19 cellular contexts compared by ENCODE assay signal in the genomic region with DNA sequence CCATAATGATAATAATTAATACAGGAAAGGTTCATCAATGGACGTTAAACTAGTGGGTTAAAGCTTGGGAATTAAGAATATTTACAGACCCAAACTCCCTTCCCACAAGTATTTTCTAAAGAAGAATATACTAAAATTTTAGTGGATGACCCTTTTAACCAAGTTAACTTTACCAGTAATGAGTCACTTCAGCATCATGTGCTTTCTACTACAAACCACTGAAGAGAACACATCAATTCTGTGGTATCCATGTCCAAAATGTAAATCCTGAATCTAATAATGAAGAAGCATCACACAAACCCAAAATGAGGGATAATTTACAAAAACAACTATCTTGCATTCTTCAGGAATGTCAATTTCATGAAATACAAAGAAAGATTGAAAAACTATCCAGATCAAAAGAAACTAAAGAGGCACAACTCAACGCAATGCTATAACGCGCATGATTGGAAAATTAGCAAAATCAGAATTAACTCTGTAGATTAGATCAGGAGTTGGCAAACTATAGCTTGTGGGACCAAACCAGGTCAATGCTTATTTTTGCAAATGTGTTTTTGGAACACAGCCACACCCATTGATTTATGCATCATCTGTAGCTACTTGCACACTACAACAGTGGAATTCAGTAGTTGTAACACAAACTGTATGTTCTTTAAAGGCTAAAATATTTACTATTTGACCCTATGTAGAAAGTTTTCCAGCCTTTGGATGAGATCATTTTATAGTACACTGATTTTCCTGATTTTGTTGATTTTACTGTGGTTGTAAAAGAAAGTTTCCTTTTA. TPM values are rescaled to one million over a fixed set of nuclear protein-coding genes. Genes with fewer than 3 reads are reported as not detected.
A peak's percentile ranks its signal among the peaks of the same experiment; 100 is the strongest.
DNase-seq lines count a peak whose midpoint lies in the region; ATAC-seq, FAIRE-seq and TF ChIP-seq lines count a peak whose summit lies in the region.
"Had no signal": no experiment of that assay in that cellular context is flagged by ENCODE, and none has a peak within 500 bp of the region (broad histone marks: within the 10 kb centered on the region; RNA-seq: fewer than 3 reads in every experiment).

No MANE protein-coding gene starts in this region.

- H3K79me2 ChIP-seq in ACC112 (ENCODE audit: control insufficient read depth, insufficient read depth, low read length, unreplicated experiment) = no peaks in the 10 kb centered on the region
- H3K79me2 ChIP-seq in keratinocyte (ENCODE audit: control insufficient read depth, insufficient read depth, low read length) = no peaks in the 10 kb centered on the region

- no peaks in the 10 kb centered on the region for H3K27me3 ChIP-seq in ACC112 (ENCODE audit: insufficient read depth, low read length)
- no peaks in the 10 kb centered on the region for H3K27me3 ChIP-seq in keratinocyte (ENCODE audit: control insufficient read depth, extremely low read depth, insufficient read depth, low read length)
- H3K27me3 ChIP-seq: BLaER1 treated with 17β-estradiol and CSF1 and Interleukin-3, amounts not matched to agents 10 nM and 100 nM had no signal

- no peak for TF ChIP-seq CTCF in keratinocyte (optimal IDR thresholded peaks at IDR 0.05 in 1 of 3, IDR thresholded peaks at IDR 0.05 in 1 of 3, conservative IDR thresholded peaks at IDR 0.05 in 1 of 3; ENCODE audit: extremely low read depth in 1 of 3, insufficient read depth in 2 of 3, low read length in 3 of 3)

- H2AFZ ChIP-seq in ACC112 (ENCODE audit: low read length, unreplicated experiment) (no peak overlapping the region), keratinocyte (ENCODE audit: control insufficient read depth, low read length) (no peak overlapping the region)
- H2AFZ ChIP-seq: GM23338 had no signal

- ATAC-seq in HG02840 (IDR thresholded peaks at IDR 0.05; ENCODE audit: low FRiP score, unreplicated experiment) (no peak), HG03045 (IDR thresholded peaks at IDR 0.05; ENCODE audit: unreplicated experiment) (no peak)
- ATAC-seq: CD8-positive, alpha-beta T cell; GM12878; GM23338; K562 had no signal

- H3K4me3 ChIP-seq in ACC112 (ENCODE audit: low read depth, low read length) = no peak overlapping the region; the same call in 1 of the 2 replicates
- H3K4me3 ChIP-seq in keratinocyte (ENCODE audit: control insufficient read depth in 2 of 3, extremely low read depth in 1 of 3, insufficient read depth in 2 of 3, low read depth in 1 of 3, low read length in 3 of 3) = no peak overlapping the region
- H3K4me3 ChIP-seq: BLaER1 treated with 17β-estradiol and CSF1 and Interleukin-3, amounts not matched to agents 10 nM and 100 nM; GM12878; GM23338; K562 had no signal

- FAIRE-seq in endometrium (lab: Jason Lieb, UNC) (peak; percentile 50), keratinocyte (lab: Jason Lieb, UNC) (peak; percentile 64), GM12892 (lab: Jason Lieb, UNC) (no peak)
- FAIRE-seq: GM19239, K562 had no signal

- no peaks in the 10 kb centered on the region for H4K20me1 ChIP-seq in keratinocyte (ENCODE audit: control insufficient read depth, extremely low read depth, insufficient read depth, low read length)
- H4K20me1 ChIP-seq: BLaER1 treated with 17β-estradiol and CSF1 and Interleukin-3, amounts not matched to agents 10 nM and 100 nM had no signal

- H3K36me3 ChIP-seq in ACC112 (ENCODE audit: insufficient read depth, low read length) (peaks cover 22% of the 10 kb centered on the region), keratinocyte (ENCODE audit: control insufficient read depth in 2 of 2, extremely low read depth in 1 of 2, insufficient read depth in 2 of 2, low read length in 2 of 2) (no peaks in the 10 kb centered on the region)

- peaks cover 27% of the 10 kb centered on the region for H3K4me1 ChIP-seq in ACC112 (ENCODE audit: control insufficient read depth, insufficient read depth, low read length, unreplicated experiment)
- peaks cover 24% of the 10 kb centered on the region for H3K4me1 ChIP-seq in keratinocyte (ENCODE audit: control insufficient read depth, extremely low read depth, insufficient read depth, low read length)

- peak overlapping the region; percentile 25; the same call in 1 of the 2 replicates for H3K27ac ChIP-seq in ACC112 (ENCODE audit: low read depth, low read length)
- no peak overlapping the region for H3K27ac ChIP-seq in keratinocyte (ENCODE audit: control insufficient read depth, insufficient read depth, low read length)
- H3K27ac ChIP-seq: BLaER1 treated with 17β-estradiol and CSF1 and Interleukin-3, amounts not matched to agents 10 nM and 100 nM had no signal

- DNase-seq in HCEC 1CT (peak; percentile 20), keratinocyte (ENCODE audit: low read depth, low spot score) (no peak), NCI-H2227 treated with DMSO at 0.1 percent for 48 hours (lab: John Stamatoyannopoulos, UW) (no peak), GM12892 (ENCODE audit: insufficient read length) (no peak)
- DNase-seq: 8988T; Calu3; CD8-positive, alpha-beta T cell; DMS79 treated with DMSO at 0.1 percent for 48 hours; EL; H7 had no signal

- dilution Hi-C loops in keratinocyte (cut with MboI; ENCODE audit: extremely low pct_ligation_motif_present, low sequenced_read_pairs) = no loop called here

- TF ChIP-seq POLR2A in GM12892 (IDR thresholded peaks at IDR 0.05; ENCODE audit: low read depth, low read length) = no peak

- H3K9me3 ChIP-seq in keratinocyte (ENCODE audit: control insufficient read depth, low read depth, low read length) = peaks cover 5% of the 10 kb centered on the region

- no peaks in the 10 kb centered on the region for H3K9me1 ChIP-seq in keratinocyte (ENCODE audit: control insufficient read depth, extremely low read depth, insufficient read depth, low read length)

- no peak overlapping the region for H3K4me2 ChIP-seq in keratinocyte (ENCODE audit: control insufficient read depth, extremely low read depth, insufficient read depth, low read depth, low read length)
- H3K4me2 ChIP-seq: BLaER1 treated with 17β-estradiol and CSF1 and Interleukin-3, amounts not matched to agents 10 nM and 100 nM; GM23338 had no signal

- no peak overlapping the region for H3K9ac ChIP-seq in keratinocyte (ENCODE audit: control insufficient read depth, extremely low read depth, insufficient read depth, low read length)
- H3K9ac ChIP-seq: BLaER1 treated with 17β-estradiol and CSF1 and Interleukin-3, amounts not matched to agents 10 nM and 100 nM had no signal

RNA-seq across cellular contexts. Expression of a gene that starts 27.5 kb away (rescaled TPM):
- polyA plus RNA-seq in keratinocyte = 84.5 to 136 TPM (median 102 TPM) in 3 replicates
- 99.7 TPM for polyA plus RNA-seq in keratinocyte (2011; ENCODE audit: low read depth)
- 84.9 and 153 TPM in 2 replicates for polyA plus RNA-seq in keratinocyte (2011; cell fraction: cytosol; rRNA removed)
- polyA plus RNA-seq in keratinocyte (2011; cell fraction: nucleus; rRNA removed) = 64.7 and 80.2 TPM in 2 replicates
- 45.1 and 50.6 TPM in 2 replicates for polyA plus RNA-seq in keratinocyte (2012; ENCODE audit: low replicate concordance)
- 11.7 to 39.7 TPM (median 35.1 TPM) in 3 replicates for polyA minus RNA-seq in keratinocyte
- polyA minus RNA-seq in keratinocyte (2011; cell fraction: cytosol; rRNA and poly(A)+ RNA removed) = 52.4 TPM
- 15.7 and 30.3 TPM in 2 replicates for polyA minus RNA-seq in keratinocyte (2011; cell fraction: nucleus; rRNA and poly(A)+ RNA removed)
- polyA plus RNA-seq in GM12892 (2012; ENCODE audit: missing spikeins) = 48.5 TPM
